Comparison of ENCODE assay signal across 8 cellular contexts in genomic region chr21:35226960-35227741, GRCh38.
DNase-seq lines count a peak whose midpoint lies in the region; ATAC-seq and TF ChIP-seq lines count a peak whose summit lies in the region.

No MANE protein-coding gene starts in this region.

- no peak overlapping the region for H3K27ac ChIP-seq in right atrium auricular region
- no peak overlapping the region for H3K27ac ChIP-seq in uterus

- no peak for TF ChIP-seq POLR2A in uterus (IDR thresholded peaks at IDR 0.05)

- no peaks in the 10 kb centered on the region for H3K36me3 Mint-ChIP-seq in activated CD8-positive, alpha-beta memory T cell treated with anti-CD3 and anti-CD28 coated beads, Interleukin-2, amount 10 ng/mL, durations not matched to agents 7 days and 5 days
- H3K36me3 Mint-ChIP-seq in activated naive CD4-positive, alpha-beta T cell treated with anti-CD3 and anti-CD28 coated beads, Interleukin-2, amount 50 U/mL, for 24 hours, result no peaks in the 10 kb centered on the region

- peaks cover 26% of the 10 kb centered on the region for H3K4me1 Mint-ChIP-seq in activated CD8-positive, alpha-beta memory T cell treated with anti-CD3 and anti-CD28 coated beads, Interleukin-2, amount 10 ng/mL, durations not matched to agents 7 days and 5 days
- peaks cover 52% of the 10 kb centered on the region for H3K4me1 Mint-ChIP-seq in activated naive CD4-positive, alpha-beta T cell treated with anti-CD3 and anti-CD28 coated beads, Interleukin-2, amount 50 U/mL, for 24 hours

- no peaks in the 10 kb centered on the region for H3K9me3 Mint-ChIP-seq in activated CD8-positive, alpha-beta memory T cell treated with anti-CD3 and anti-CD28 coated beads, Interleukin-2, amount 10 ng/mL, durations not matched to agents 7 days and 5 days (ENCODE audit: low read depth)
- no peaks in the 10 kb centered on the region for H3K9me3 Mint-ChIP-seq in activated naive CD4-positive, alpha-beta T cell treated with anti-CD3 and anti-CD28 coated beads, Interleukin-2, amount 50 U/mL, for 24 hours

- H3K27me3 ChIP-seq in right atrium auricular region (no peaks in the 10 kb centered on the region), uterus (no peaks in the 10 kb centered on the region)

- peak; percentile 59 for ATAC-seq in activated CD8-positive, alpha-beta memory T cell treated with anti-CD3 and anti-CD28 coated beads, Interleukin-2, amount 10 ng/mL, durations not matched to agents 7 days and 5 days
- ATAC-seq in HG02943 (IDR thresholded peaks at IDR 0.05; ENCODE audit: low read depth, unreplicated experiment), result peak; percentile 75

- H3K4me1 ChIP-seq in right atrium auricular region (peaks cover 0 to 23% of the 10 kb centered on the region in 2 donors), uterus (no peaks in the 10 kb centered on the region)

- no peak for TF ChIP-seq CTCF in right atrium auricular region (IDR thresholded peaks at IDR 0.05)
- TF ChIP-seq CTCF in uterus (IDR thresholded peaks at IDR 0.05), result no peak

- peaks cover 23% of the 10 kb centered on the region for H3K27me3 Mint-ChIP-seq in activated CD8-positive, alpha-beta memory T cell treated with anti-CD3 and anti-CD28 coated beads, Interleukin-2, amount 10 ng/mL, durations not matched to agents 7 days and 5 days
- H3K27me3 Mint-ChIP-seq in activated naive CD4-positive, alpha-beta T cell treated with anti-CD3 and anti-CD28 coated beads, Interleukin-2, amount 50 U/mL, for 24 hours, result no peaks in the 10 kb centered on the region

- peak; percentile 81 for DNase-seq in activated CD8-positive, alpha-beta memory T cell treated with anti-CD3 and anti-CD28 coated beads, Interleukin-2, amount 10 ng/mL, durations not matched to agents 7 days and 5 days
- DNase-seq in activated CD8-positive, alpha-beta memory T cell treated with anti-CD3 and anti-CD28 coated beads, Interleukin-2, amount 50 U/mL, for 48 hours, result no peak
- DNase-seq in NCI-H2196 treated with DMSO at 0.1 percent for 48 hours (lab: John Stamatoyannopoulos, UW; ENCODE audit: unreplicated experiment) (peak; percentile 84), right atrium auricular region (ENCODE audit: low spot score) (no peak), HuH-7 (ENCODE audit: low spot score) (no peak), uterus (no peak)

- no peak overlapping the region for H3K4me3 ChIP-seq in right atrium auricular region
- H3K4me3 ChIP-seq in uterus, result no peak overlapping the region

- H3K27ac Mint-ChIP-seq in activated CD8-positive, alpha-beta memory T cell treated with anti-CD3 and anti-CD28 coated beads, Interleukin-2, amount 10 ng/mL, durations not matched to agents 7 days and 5 days, result peak overlapping the region; percentile 26
- peak overlapping the region; percentile 79 for H3K27ac Mint-ChIP-seq in activated naive CD4-positive, alpha-beta T cell treated with anti-CD3 and anti-CD28 coated beads, Interleukin-2, amount 50 U/mL, for 24 hours

- CTCF ChIA-PET in activated CD8-positive, alpha-beta memory T cell treated with anti-CD3 and anti-CD28 coated beads, Interleukin-2, amount 10 ng/mL, durations not matched to agents 7 days and 5 days (lab: Charles Lee), result interaction anchor here (0.8 to 1.7 kb wide), 2 partner anchors 142 to 180 kb away, joined by 3 read pairs; no protein-coding TSS in a partner anchor

- no peaks in the 10 kb centered on the region for H3K9me3 ChIP-seq in right atrium auricular region
- no peaks in the 10 kb centered on the region for H3K9me3 ChIP-seq in uterus

- no peak overlapping the region for H3K4me3 Mint-ChIP-seq in activated CD8-positive, alpha-beta memory T cell treated with anti-CD3 and anti-CD28 coated beads, Interleukin-2, amount 10 ng/mL, durations not matched to agents 7 days and 5 days
- peak overlapping the region; percentile 72 for H3K4me3 Mint-ChIP-seq in activated naive CD4-positive, alpha-beta T cell treated with anti-CD3 and anti-CD28 coated beads, Interleukin-2, amount 50 U/mL, for 24 hours

- intact Hi-C loops in uterus (cut with DNase I; ENCODE audit: low total_unique reads), result no loop called here

- H3K36me3 ChIP-seq in right atrium auricular region, result no peaks in the 10 kb centered on the region
- no peaks in the 10 kb centered on the region for H3K36me3 ChIP-seq in uterus

Comparison
In these comparisons a context has a peak if more than half of its experiments do, and no peak if none do; other contexts are left out.
1. DNase-seq: peak in activated CD8-positive, alpha-beta memory T cell treated with anti-CD3 and anti-CD28 coated beads, Interleukin-2, amount 10 ng/mL, durations not matched to agents 7 days and 5 days (single experiment) and NCI-H2196 treated with DMSO at 0.1 percent for 48 hours (single experiment); none in activated CD8-positive, alpha-beta memory T cell treated with anti-CD3 and anti-CD28 coated beads, Interleukin-2, amount 50 U/mL, for 48 hours (single experiment), right atrium auricular region (single experiment), HuH-7 (single experiment) and uterus (0 of 2).